8 cellular contexts compared by ENCODE assay signal in the genomic region with DNA sequence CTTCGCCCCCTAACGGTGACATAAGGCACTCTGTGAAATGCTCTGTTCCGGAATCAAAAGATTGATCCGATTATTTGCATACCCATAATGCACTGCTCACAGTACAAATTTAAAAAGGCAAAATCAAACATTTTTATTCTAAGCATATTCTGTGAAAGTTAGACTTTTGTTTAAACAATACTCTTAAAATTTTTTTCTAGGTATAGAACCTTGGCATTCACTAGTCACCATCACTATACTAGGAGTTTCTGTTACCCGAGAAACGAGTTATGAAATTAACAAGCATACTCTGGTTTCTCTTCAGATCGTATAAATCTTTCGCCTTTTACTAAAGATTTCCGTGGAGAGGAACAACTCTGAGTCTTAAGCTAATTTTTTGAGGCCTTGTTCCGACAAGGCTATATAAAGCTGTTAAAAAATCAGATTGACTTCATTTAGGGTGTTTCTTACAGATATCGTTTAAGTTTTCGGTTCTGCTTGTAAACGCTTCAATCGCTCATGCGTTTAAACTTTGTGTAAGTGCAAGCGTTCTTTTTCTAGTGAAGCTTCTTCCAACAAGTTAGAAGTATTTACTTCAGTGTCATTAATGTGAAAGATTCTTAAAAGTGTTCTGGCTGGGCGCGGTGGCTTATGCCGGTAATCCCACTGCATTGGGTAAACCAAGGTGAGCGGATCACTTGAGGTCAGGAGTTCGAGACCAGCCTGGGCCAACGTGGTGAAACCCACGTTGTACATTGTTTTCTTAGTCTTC. TPM values are rescaled to one million over a fixed set of nuclear protein-coding genes. Genes with fewer than 3 reads are reported as not detected.
A peak's percentile ranks its signal among the peaks of the same experiment; 100 is the strongest.
DNase-seq lines count a peak whose midpoint lies in the region; ATAC-seq and TF ChIP-seq lines count a peak whose summit lies in the region.

RNU5B-1 (plus strand) TSS at position 285 of the 751 bp plus-strand sequence.

- no peaks in the 10 kb centered on the region for H3K27me3 ChIP-seq in fibroblast of lung (ENCODE audit: control insufficient read depth, insufficient read depth, low read length)
- H3K27me3 ChIP-seq in naive thymus-derived CD4-positive, alpha-beta T cell (ENCODE audit: control insufficient read depth in 2 of 2, insufficient read depth in 2 of 2, low read length in 2 of 2): no peaks in the 10 kb centered on the region

- H3K27ac Mint-ChIP-seq in activated T-cell treated with anti-CD3 and anti-CD28 coated beads, Interleukin-2, amount 50 U/mL, for 72 hours: peak within 1 kb of the TSS; percentile 100
- H3K27ac Mint-ChIP-seq in naive thymus-derived CD4-positive, alpha-beta T cell: peak within 1 kb of the TSS; percentile 96 to 100 (median 99)

- TF ChIP-seq EP300 in Ishikawa (IDR thresholded peaks at IDR 0.05; ENCODE audit: borderline replicate concordance): peak; percentile 27; the same call in 1 of the 2 replicates

- H3K27me3 Mint-ChIP-seq in activated T-cell treated with anti-CD3 and anti-CD28 coated beads, Interleukin-2, amount 50 U/mL, for 72 hours (ENCODE audit: low read depth): no peaks in the 10 kb centered on the region
- H3K27me3 Mint-ChIP-seq in naive thymus-derived CD4-positive, alpha-beta T cell: peaks cover 0 to 11% (median 0%) of the 10 kb centered on the region in 5 donors

- peak within 1 kb of the TSS; percentile 22 to 75 (median 44) for H3K4me3 ChIP-seq in fibroblast of lung (replicated peaks in 1 of 4; ENCODE audit: control extremely low read depth in 1 of 4, insufficient read depth in 1 of 4, low read depth in 3 of 4, low read length in 4 of 4)
- H3K4me3 ChIP-seq in naive thymus-derived CD4-positive, alpha-beta T cell (ENCODE audit: low read length): peak within 1 kb of the TSS; percentile 60

- intact Hi-C loops in naive thymus-derived CD4-positive, alpha-beta T cell (cut with micrococcal nuclease): loop anchor here (1.0 to 10.0 kb wide), 19 partner anchors 8 to 1212 kb away; partner anchors contain the start of genes CLPX (in 2 of the 2), PARP16 (in 2 of the 2), PDCD7 (in 2 of the 2) and RNU5A-1 (in 2 of the 2)

- peak; percentile 85 for DNase-seq in DMS79 treated with DMSO at 0.1 percent for 48 hours (lab: John Stamatoyannopoulos, UW)
- peak; percentile 90 to 95 for DNase-seq in activated T-cell treated with anti-CD3 and anti-CD28 coated beads, Interleukin-2, amount 50 U/mL, for 72 hours
- DNase-seq in fibroblast of lung (ENCODE audit: low read depth in 2 of 2): peak; percentile 97 to 99
- peak; percentile 40 to 94 (median 88) for DNase-seq in naive thymus-derived CD4-positive, alpha-beta T cell
- peak; percentile 44 to 97 (median 85) for DNase-seq in stimulated activated naive CD4-positive, alpha-beta T cell (lab: John Stamatoyannopoulos, UW)

- H3K9me3 Mint-ChIP-seq in activated T-cell treated with anti-CD3 and anti-CD28 coated beads, Interleukin-2, amount 50 U/mL, for 72 hours: no peaks in the 10 kb centered on the region
- H3K9me3 Mint-ChIP-seq in naive thymus-derived CD4-positive, alpha-beta T cell: peaks cover 0 to 14% (median 0%) of the 10 kb centered on the region in 11 donors

- peaks cover 25% of the 10 kb centered on the region for H3K4me1 Mint-ChIP-seq in activated T-cell treated with anti-CD3 and anti-CD28 coated beads, Interleukin-2, amount 50 U/mL, for 72 hours (ENCODE audit: low read depth)
- H3K4me1 Mint-ChIP-seq in naive thymus-derived CD4-positive, alpha-beta T cell: peaks cover 4 to 35% (median 31%) of the 10 kb centered on the region in 7 donors

- H2AFZ ChIP-seq in fibroblast of lung (ENCODE audit: low read length): peak within 1 kb of the TSS; percentile 83

- POLR2A ChIA-PET in naive thymus-derived CD4-positive, alpha-beta T cell (lab: Charles Lee): interaction anchor here (0.6 to 3.6 kb wide), 21 partner anchors 8 to 1801 kb away, joined by 3 to 52 read pairs (median 6); partner anchors contain the start of genes CLPX, PARP16, PPIB and RAB11A

- H3K4me1 ChIP-seq in fibroblast of lung (ENCODE audit: control insufficient read depth, extremely low read depth, insufficient read depth, low read length): no peaks in the 10 kb centered on the region
- peaks cover 0 to 9% of the 10 kb centered on the region in 2 donors for H3K4me1 ChIP-seq in naive thymus-derived CD4-positive, alpha-beta T cell (ENCODE audit: control insufficient read depth in 2 of 2, insufficient read depth in 2 of 2, low read length in 2 of 2)

- H3K27ac ChIP-seq in fibroblast of lung (ENCODE audit: insufficient read depth, low read length): peak within 1 kb of the TSS; percentile 96
- H3K27ac ChIP-seq in naive thymus-derived CD4-positive, alpha-beta T cell (ENCODE audit: low read depth, low read length): peak within 1 kb of the TSS; percentile 83

- CTCF ChIA-PET in naive thymus-derived CD4-positive, alpha-beta T cell (lab: Charles Lee): interaction anchor here (1.0 to 1.2 kb wide), 2 partner anchors 9 to 14 kb away, joined by 3 read pairs; no protein-coding TSS in a partner anchor

- peak within 1 kb of the TSS; percentile 77 for H3K9ac ChIP-seq in fibroblast of lung (ENCODE audit: insufficient read depth, low read length)

- TF ChIP-seq RAD21 in Ishikawa (IDR thresholded peaks at IDR 0.05; ENCODE audit: low read depth): no peak

- TF ChIP-seq CTCF in fibroblast of lung (conservative IDR thresholded peaks at IDR 0.05 in 1 of 2, IDR thresholded peaks at IDR 0.05 in 1 of 2; ENCODE audit: low read depth in 1 of 2, low read length in 2 of 2): peak; percentile 88 to 95

- H3K79me2 ChIP-seq in fibroblast of lung (ENCODE audit: control insufficient read depth, insufficient read depth, low read length): no peaks in the 10 kb centered on the region

- H3K36me3 Mint-ChIP-seq in activated T-cell treated with anti-CD3 and anti-CD28 coated beads, Interleukin-2, amount 50 U/mL, for 72 hours (ENCODE audit: insufficient read depth in 2 of 2): no peaks in the 10 kb centered on the region
- peaks cover 0 to 5% (median 0%) of the 10 kb centered on the region in 5 donors for H3K36me3 Mint-ChIP-seq in naive thymus-derived CD4-positive, alpha-beta T cell

- peak within 1 kb of the TSS; percentile 67 for H3K4me2 ChIP-seq in fibroblast of lung (ENCODE audit: extremely low read depth, insufficient read depth, low read length)

- H3K9me3 ChIP-seq in fibroblast of lung (ENCODE audit: control insufficient read depth, insufficient read depth, low read depth, low read length): no peaks in the 10 kb centered on the region
- H3K9me3 ChIP-seq in naive thymus-derived CD4-positive, alpha-beta T cell (ENCODE audit: control insufficient read depth in 2 of 3, low read length in 3 of 3): no peaks in the 10 kb centered on the region

- H3K36me3 ChIP-seq in fibroblast of lung (ENCODE audit: control insufficient read depth, insufficient read depth, low read length): no peaks in the 10 kb centered on the region
- no peaks in the 10 kb centered on the region for H3K36me3 ChIP-seq in naive thymus-derived CD4-positive, alpha-beta T cell (ENCODE audit: control insufficient read depth in 2 of 3, insufficient read depth in 3 of 3, low read length in 3 of 3)

- no peaks in the 10 kb centered on the region for H4K20me1 ChIP-seq in fibroblast of lung (ENCODE audit: control insufficient read depth, extremely low read depth, insufficient read depth, low read length)

- peak; percentile 50 for ATAC-seq in GM21529 (IDR thresholded peaks at IDR 0.05; ENCODE audit: unreplicated experiment)
- ATAC-seq in activated T-cell treated with anti-CD3 and anti-CD28 coated beads, Interleukin-2, amount 50 U/mL, for 72 hours (replicated peaks in 1 of 2): peak; percentile 78 to 81
- ATAC-seq in naive thymus-derived CD4-positive, alpha-beta T cell: peak; percentile 89

- H3K4me3 Mint-ChIP-seq in activated T-cell treated with anti-CD3 and anti-CD28 coated beads, Interleukin-2, amount 50 U/mL, for 72 hours: peak within 1 kb of the TSS; percentile 88 to 100
- peak within 1 kb of the TSS; percentile 91 to 99 (median 97) for H3K4me3 Mint-ChIP-seq in naive thymus-derived CD4-positive, alpha-beta T cell

TF ChIP-seq in PFSK-1, 5 proteins besides CTCF, POLR2A, EP300 and RAD21 (continues in another document):
- peak; percentile 66; the same call in 1 of the 2 replicates for TF ChIP-seq TAF1 (IDR thresholded peaks at IDR 0.05; ENCODE audit: borderline replicate concordance, insufficient read depth, low read length)
- TF ChIP-seq FOXP2 (optimal IDR thresholded peaks at IDR 0.05; ENCODE audit: borderline replicate concordance, extremely low read depth, extremely low read length, insufficient read depth): no peak
- peak; percentile 100 for TF ChIP-seq POLR2AphosphoS5 (IDR thresholded peaks at IDR 0.05; ENCODE audit: low read depth, low read length)

RNA-seq across cellular contexts. Expression of gene RNU5B-1, which starts in this region (rescaled TPM):
- polyA plus RNA-seq in PFSK-1 (2012; ENCODE audit: insufficient read length, low read depth): not detected
- total RNA-seq in activated T-cell treated with anti-CD3 and anti-CD28 coated beads, Interleukin-2, amount 50 U/mL, for 72 hours: not detected
- not detected in 2 replicates for total RNA-seq in fibroblast of lung
- not detected in 2 replicates for polyA plus RNA-seq in fibroblast of lung
- not detected in 2 replicates for polyA plus RNA-seq in fibroblast of lung (2012)
- polyA minus RNA-seq in fibroblast of lung (ENCODE audit: low replicate concordance): under 0.01 TPM in 2 replicates
- total RNA-seq in naive thymus-derived CD4-positive, alpha-beta T cell: 10 to 100 TPM in 1 of 5 experiments, not detected in 4; 18.9 TPM
- polyA plus RNA-seq in naive thymus-derived CD4-positive, alpha-beta T cell: not detected

Comparison
In these comparisons a context has a peak if more than half of its experiments do, and no peak if none do; other contexts are left out.
1. Peak in every context shown above with its lines: DNase-seq, ATAC-seq, H3K4me3 ChIP-seq and H3K27ac ChIP-seq.
2. Peak in DNase-seq and ATAC-seq in activated T-cell treated with anti-CD3 and anti-CD28 coated beads, Interleukin-2, amount 50 U/mL, for 72 hours; RNA of the gene not detected or under 1 TPM.
3. Peak in DNase-seq, H3K4me3 ChIP-seq, H3K27ac ChIP-seq, H3K9ac ChIP-seq and H3K4me2 ChIP-seq in fibroblast of lung; RNA of the gene not detected or under 1 TPM.